Comparison of ENCODE assay signal across 14 cellular contexts in genomic region chr4:7155611-7156071, GRCh38. TPM values are rescaled to one million over a fixed set of nuclear protein-coding genes. Genes with fewer than 3 reads are reported as not detected.
DNase-seq lines count a peak whose midpoint lies in the region; ATAC-seq, FAIRE-seq and TF ChIP-seq lines count a peak whose summit lies in the region.
"Had no signal": no experiment of that assay in that cellular context is flagged by ENCODE, and none has a peak within 500 bp of the region (broad histone marks: within the 10 kb centered on the region; RNA-seq: fewer than 3 reads in every experiment).

No MANE protein-coding gene starts in this region.

- H3K27me3 ChIP-seq in colonic mucosa (no peaks in the 10 kb centered on the region), transverse colon (no peaks in the 10 kb centered on the region)
- H3K27me3 ChIP-seq: ascending aorta had no signal

- no peak for TF ChIP-seq POLR2A in transverse colon (IDR thresholded peaks at IDR 0.05)

- ATAC-seq in left colon = peak; percentile 65

- TF ChIP-seq CTCF in colonic mucosa (IDR thresholded peaks at IDR 0.05) = no peak
- TF ChIP-seq CTCF in transverse colon (IDR thresholded peaks at IDR 0.05) = no peak
- no peak for TF ChIP-seq CTCF in kidney (IDR thresholded peaks at IDR 0.05; ENCODE audit: borderline replicate concordance, extremely low read depth, insufficient read depth)

- CTCF ChIA-PET in activated naive CD4-positive, alpha-beta T cell treated with anti-CD3 and anti-CD28 coated beads, Interleukin-2, amount 10 ng/mL, durations not matched to agents 7 days and 5 days (lab: Charles Lee) = interaction anchor here (0.6 kb wide), 1 partner anchor 308 kb away, joined by 3 read pairs; no protein-coding TSS in a partner anchor

- H3K4me1 Mint-ChIP-seq in activated naive CD4-positive, alpha-beta T cell treated with anti-CD3 and anti-CD28 coated beads, Interleukin-2, amount 10 ng/mL, durations not matched to agents 7 days and 5 days = no peaks in the 10 kb centered on the region

- DNase-seq in activated naive CD4-positive, alpha-beta T cell treated with anti-CD3 and anti-CD28 coated beads, Interleukin-2, amount 10 ng/mL, durations not matched to agents 7 days and 5 days = peak; percentile 20
- no peak for DNase-seq in activated naive CD4-positive, alpha-beta T cell (lab: John Stamatoyannopoulos, UW)
- peak; percentile 51 for DNase-seq in colonic mucosa
- peak; percentile 33 to 63 for DNase-seq in left colon
- peak; percentile 53 for DNase-seq in transverse colon
- DNase-seq in hippocampal formation (lab: John Stamatoyannopoulos, UW) = no peak
- DNase-seq in kidney = no peak
- DNase-seq in medulla oblongata (ENCODE audit: extremely low spot score) = no peak
- DNase-seq: NCI-H1105; NCI-H524; stimulated activated CD8-positive, alpha-beta memory T cell treated with anti-CD3 and anti-CD28 coated beads, Interleukin-4, amount 100 ng/mL, for 48 hours had no signal

- H3K27me3 Mint-ChIP-seq in activated naive CD4-positive, alpha-beta T cell treated with anti-CD3 and anti-CD28 coated beads, Interleukin-2, amount 10 ng/mL, durations not matched to agents 7 days and 5 days = peaks cover 48% of the 10 kb centered on the region

- H3K27ac Mint-ChIP-seq in activated naive CD4-positive, alpha-beta T cell treated with anti-CD3 and anti-CD28 coated beads, Interleukin-2, amount 10 ng/mL, durations not matched to agents 7 days and 5 days = no peak overlapping the region

- intact Hi-C loops in colonic mucosa (cut with DNase I) = no loop called here
- intact Hi-C loops in left colon (cut with DNase I, micrococcal nuclease) = no loop called here
- intact Hi-C loops in transverse colon (cut with DNase I; ENCODE audit: low total_unique reads) = no loop called here
- intact Hi-C loops in kidney (cut with DNase I) = no loop called here

- H3K36me3 Mint-ChIP-seq in activated naive CD4-positive, alpha-beta T cell treated with anti-CD3 and anti-CD28 coated beads, Interleukin-2, amount 10 ng/mL, durations not matched to agents 7 days and 5 days = no peaks in the 10 kb centered on the region

- TF ChIP-seq EP300 in transverse colon (IDR thresholded peaks at IDR 0.05; ENCODE audit: low read depth) = no peak

- H3K4me3 Mint-ChIP-seq in activated naive CD4-positive, alpha-beta T cell treated with anti-CD3 and anti-CD28 coated beads, Interleukin-2, amount 10 ng/mL, durations not matched to agents 7 days and 5 days = no peak overlapping the region
- H3K4me3 Mint-ChIP-seq: neural crest cell had no signal

- H3K4me3 ChIP-seq in colonic mucosa = no peak overlapping the region
- H3K4me3 ChIP-seq in transverse colon = no peak overlapping the region
- no peak overlapping the region for H3K4me3 ChIP-seq in kidney (ENCODE audit: low read length in 2 of 2)
- H3K4me3 ChIP-seq: ascending aorta had no signal

- FAIRE-seq in kidney (lab: Jason Lieb, UNC) = no peak

- H3K36me3 ChIP-seq in colonic mucosa = no peaks in the 10 kb centered on the region
- H3K36me3 ChIP-seq in transverse colon = no peaks in the 10 kb centered on the region
- H3K36me3 ChIP-seq in kidney (ENCODE audit: control insufficient read depth in 1 of 2, insufficient read depth in 2 of 2, low read length in 2 of 2) = no peaks in the 10 kb centered on the region
- H3K36me3 ChIP-seq: ascending aorta had no signal

- H3K9me3 Mint-ChIP-seq in activated naive CD4-positive, alpha-beta T cell treated with anti-CD3 and anti-CD28 coated beads, Interleukin-2, amount 10 ng/mL, durations not matched to agents 7 days and 5 days = no peaks in the 10 kb centered on the region
- H3K9me3 Mint-ChIP-seq: neural crest cell had no signal

- H3K9me3 ChIP-seq in colonic mucosa = no peaks in the 10 kb centered on the region
- H3K9me3 ChIP-seq in transverse colon = no peaks in the 10 kb centered on the region
- no peaks in the 10 kb centered on the region for H3K9me3 ChIP-seq in kidney (ENCODE audit: control insufficient read depth in 1 of 2, low read length in 2 of 2)
- H3K9me3 ChIP-seq: ascending aorta had no signal

- no peaks in the 10 kb centered on the region for H3K4me1 ChIP-seq in colonic mucosa
- H3K4me1 ChIP-seq in transverse colon = peaks cover 0 to 27% (median 9%) of the 10 kb centered on the region in 4 donors
- no peaks in the 10 kb centered on the region for H3K4me1 ChIP-seq in kidney (ENCODE audit: control insufficient read depth in 1 of 2, insufficient read depth in 1 of 2, low read depth in 1 of 2, low read length in 2 of 2)
- H3K4me1 ChIP-seq: ascending aorta had no signal

- in situ Hi-C loops in transverse colon (cut with MboI; ENCODE audit: low pct_ligation_motif_present in 1 of 4, low pct_unique_long_range_greater_than_20kb in 1 of 4, low sequenced_read_pairs in 3 of 4) = no loop called here

- H3K27ac ChIP-seq in colonic mucosa = no peak overlapping the region
- H3K27ac ChIP-seq in transverse colon = peak overlapping the region in 2 of 4 donors; percentile 3 to 27
- H3K27ac ChIP-seq in kidney (ENCODE audit: low read depth in 2 of 2, low read length in 2 of 2) = no peak overlapping the region
- H3K27ac ChIP-seq: ascending aorta, VCaP had no signal

- no peak overlapping the region for H3K9ac ChIP-seq in colonic mucosa (ENCODE audit: low read depth in 2 of 2, low read length in 2 of 2)
- no peak overlapping the region for H3K9ac ChIP-seq in kidney (ENCODE audit: low read length in 2 of 2)

- 51% methylated on average over 19 of the region's 19 CpGs; no CpG with 5 or more reads in 1 of the 2 donors for WGBS in transverse colon (ENCODE audit: low coverage in 1 of 2), 2 donors

RNA-seq across cellular contexts. Expression of gene SORCS2, which starts 36.7 kb away (rescaled TPM):
- total RNA-seq in colonic mucosa (under 1 TPM; 0.54 to 0.74 TPM), left colon (under 1 TPM; 0.21 to 0.92 TPM), transverse colon (1 to 10 TPM in 1 of 4 donors, under 1 TPM in 2, not detected in 1; 0.48 to 1.8 (median 0.68) TPM), kidney (9.1 TPM)
- polyA plus RNA-seq in kidney (ENCODE audit: insufficient read depth, low read depth, low replicate concordance) = 6.1 TPM

Comparison
In these comparisons a context has a peak if more than half of its experiments do, and no peak if none do; other contexts are left out.
1. DNase-seq: peak in activated naive CD4-positive, alpha-beta T cell treated with anti-CD3 and anti-CD28 coated beads, Interleukin-2, amount 10 ng/mL, durations not matched to agents 7 days and 5 days (single experiment), colonic mucosa (single experiment), left colon (2 of 2) and transverse colon (single experiment); none in activated naive CD4-positive, alpha-beta T cell (0 of 4), hippocampal formation (0 of 2), kidney (single experiment) and medulla oblongata (single experiment).